1 cellular context compared by ENCODE assay signal in the genomic region with DNA sequence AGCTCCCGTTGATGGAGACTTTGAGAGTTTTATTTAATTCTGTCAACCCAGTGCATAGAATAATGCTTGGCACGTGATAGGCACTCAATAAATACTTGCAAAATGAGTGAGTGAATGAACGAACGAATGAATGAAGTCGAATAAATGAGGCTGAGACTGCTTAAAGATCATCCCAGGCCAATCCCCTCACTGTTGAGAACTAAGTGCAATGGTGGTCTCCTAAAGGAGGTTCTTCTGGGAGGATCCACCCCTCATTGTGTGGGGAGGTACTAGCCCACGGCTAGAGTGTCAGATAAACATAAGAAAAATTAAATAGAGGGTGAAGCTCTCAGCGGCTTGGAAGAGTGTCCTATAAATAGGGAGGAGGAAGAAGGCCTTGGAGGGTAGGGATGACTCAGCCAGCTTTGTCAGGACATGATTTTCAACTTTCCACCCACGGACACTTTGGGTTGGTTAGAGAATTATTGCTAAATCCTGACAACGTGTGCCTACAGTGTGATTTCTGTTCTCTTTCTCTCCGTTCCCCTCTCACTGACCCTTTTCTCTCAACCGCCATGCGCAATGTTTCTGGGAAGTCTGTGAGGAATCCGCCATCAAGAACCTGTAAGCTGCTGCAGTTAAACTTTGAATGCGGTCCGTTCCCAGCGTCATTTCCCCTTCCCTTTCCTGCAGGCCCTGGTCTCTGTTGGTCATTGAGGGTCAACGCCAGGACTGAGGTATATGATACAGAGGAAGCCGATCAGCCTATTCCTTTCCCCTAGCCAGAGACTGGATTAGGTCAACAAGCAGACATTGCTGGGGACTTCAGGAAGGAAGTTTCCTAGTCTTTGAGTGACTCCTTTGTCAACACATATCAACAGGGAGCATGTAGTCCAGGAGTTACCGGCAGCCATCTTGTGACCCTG.
TF ChIP-seq lines count a peak whose summit lies in the region.

No MANE protein-coding gene starts in this region.

TF ChIP-seq in K562, 482 proteins besides CTCF, POLR2A, EP300 and RAD21 (continued from another document and continues in another):
- TF ChIP-seq TAF1 (IDR thresholded peaks at IDR 0.05; ENCODE audit: control insufficient read depth, extremely low read depth, insufficient read depth, low read length, severe bottlenecking): peak; percentile 17
- peak; percentile 61 for TF ChIP-seq RBBP5 (IDR thresholded peaks at IDR 0.05; ENCODE audit: borderline replicate concordance, insufficient read depth, low read length, poor library complexity, severe bottlenecking)
- peak; percentile 91 for TF ChIP-seq DPF2 (IDR thresholded peaks at IDR 0.05)
- 0 out of 2 replicates have a peak, but pooled peaks have one; percentile 6 for TF ChIP-seq PYGO2 (tag; IDR thresholded peaks at IDR 0.05)
- 0 out of 2 replicates have a peak, but pooled peaks have one; percentile 41 for TF ChIP-seq MTA3 (IDR thresholded peaks at IDR 0.05; ENCODE audit: borderline replicate concordance)
- TF ChIP-seq ZNF316 (IDR thresholded peaks at IDR 0.05): peak; percentile 77
- TF ChIP-seq ZFP91 (CRISPR knock-in tag; IDR thresholded peaks at IDR 0.05): no peak
- TF ChIP-seq L3MBTL2 (IDR thresholded peaks at IDR 0.05): peak; percentile 75
- TF ChIP-seq, protein P1, sequence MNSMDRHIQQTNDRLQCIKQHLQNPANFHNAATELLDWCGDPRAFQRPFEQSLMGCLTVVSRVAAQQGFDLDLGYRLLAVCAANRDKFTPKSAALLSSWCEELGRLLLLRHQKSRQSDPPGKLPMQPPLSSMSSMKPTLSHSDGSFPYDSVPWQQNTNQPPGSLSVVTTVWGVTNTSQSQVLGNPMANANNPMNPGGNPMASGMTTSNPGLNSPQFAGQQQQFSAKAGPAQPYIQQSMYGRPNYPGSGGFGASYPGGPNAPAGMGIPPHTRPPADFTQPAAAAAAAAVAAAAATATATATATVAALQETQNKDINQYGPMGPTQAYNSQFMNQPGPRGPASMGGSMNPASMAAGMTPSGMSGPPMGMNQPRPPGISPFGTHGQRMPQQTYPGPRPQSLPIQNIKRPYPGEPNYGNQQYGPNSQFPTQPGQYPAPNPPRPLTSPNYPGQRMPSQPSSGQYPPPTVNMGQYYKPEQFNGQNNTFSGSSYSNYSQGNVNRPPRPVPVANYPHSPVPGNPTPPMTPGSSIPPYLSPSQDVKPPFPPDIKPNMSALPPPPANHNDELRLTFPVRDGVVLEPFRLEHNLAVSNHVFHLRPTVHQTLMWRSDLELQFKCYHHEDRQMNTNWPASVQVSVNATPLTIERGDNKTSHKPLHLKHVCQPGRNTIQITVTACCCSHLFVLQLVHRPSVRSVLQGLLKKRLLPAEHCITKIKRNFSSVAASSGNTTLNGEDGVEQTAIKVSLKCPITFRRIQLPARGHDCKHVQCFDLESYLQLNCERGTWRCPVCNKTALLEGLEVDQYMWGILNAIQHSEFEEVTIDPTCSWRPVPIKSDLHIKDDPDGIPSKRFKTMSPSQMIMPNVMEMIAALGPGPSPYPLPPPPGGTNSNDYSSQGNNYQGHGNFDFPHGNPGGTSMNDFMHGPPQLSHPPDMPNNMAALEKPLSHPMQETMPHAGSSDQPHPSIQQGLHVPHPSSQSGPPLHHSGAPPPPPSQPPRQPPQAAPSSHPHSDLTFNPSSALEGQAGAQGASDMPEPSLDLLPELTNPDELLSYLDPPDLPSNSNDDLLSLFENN (IDR thresholded peaks at IDR 0.05; ENCODE audit: low read depth in 2 of 2, low read length in 2 of 2): 0 out of 4 replicates have a peak, but pooled peaks of 1 of the 2 experiments have one; percentile 44
- TF ChIP-seq CBFB (CRISPR knock-in tag; IDR thresholded peaks at IDR 0.05): 0 out of 2 replicates have a peak, but pooled peaks have one; percentile 40
- 0 out of 2 replicates have a peak, but pooled peaks have one; percentile 22 for TF ChIP-seq MTA1 (IDR thresholded peaks at IDR 0.05; ENCODE audit: borderline replicate concordance)
- TF ChIP-seq ZNF175 (CRISPR knock-in tag; IDR thresholded peaks at IDR 0.05; ENCODE audit: low read depth): peak; percentile 91
- no peak for TF ChIP-seq KLF16 (IDR thresholded peaks at IDR 0.05)
- TF ChIP-seq TEAD2 (tag; IDR thresholded peaks at IDR 0.05): 0 out of 2 replicates have a peak, but pooled peaks have one; percentile 51
- TF ChIP-seq RCOR1 (IDR thresholded peaks at IDR 0.05; ENCODE audit: borderline replicate concordance in 1 of 2, low read depth in 2 of 2, low read length in 2 of 2): peak in 1 of 2 experiments; percentile 84; a peak in 2 of 4 replicates
- TF ChIP-seq, protein P2, sequence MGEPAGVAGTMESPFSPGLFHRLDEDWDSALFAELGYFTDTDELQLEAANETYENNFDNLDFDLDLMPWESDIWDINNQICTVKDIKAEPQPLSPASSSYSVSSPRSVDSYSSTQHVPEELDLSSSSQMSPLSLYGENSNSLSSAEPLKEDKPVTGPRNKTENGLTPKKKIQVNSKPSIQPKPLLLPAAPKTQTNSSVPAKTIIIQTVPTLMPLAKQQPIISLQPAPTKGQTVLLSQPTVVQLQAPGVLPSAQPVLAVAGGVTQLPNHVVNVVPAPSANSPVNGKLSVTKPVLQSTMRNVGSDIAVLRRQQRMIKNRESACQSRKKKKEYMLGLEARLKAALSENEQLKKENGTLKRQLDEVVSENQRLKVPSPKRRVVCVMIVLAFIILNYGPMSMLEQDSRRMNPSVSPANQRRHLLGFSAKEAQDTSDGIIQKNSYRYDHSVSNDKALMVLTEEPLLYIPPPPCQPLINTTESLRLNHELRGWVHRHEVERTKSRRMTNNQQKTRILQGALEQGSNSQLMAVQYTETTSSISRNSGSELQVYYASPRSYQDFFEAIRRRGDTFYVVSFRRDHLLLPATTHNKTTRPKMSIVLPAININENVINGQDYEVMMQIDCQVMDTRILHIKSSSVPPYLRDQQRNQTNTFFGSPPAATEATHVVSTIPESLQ (CRISPR knock-in tag; IDR thresholded peaks at IDR 0.05): 0 out of 2 replicates have a peak, but pooled peaks have one; percentile 68
- no peak for TF ChIP-seq NFIC (IDR thresholded peaks at IDR 0.05)
- peak; percentile 96 for TF ChIP-seq ZNF24 (IDR thresholded peaks at IDR 0.05)
- peak; percentile 58; the same call in 1 of the 2 replicates for TF ChIP-seq CREM (IDR thresholded peaks at IDR 0.05; ENCODE audit: low read depth)
- TF ChIP-seq NFRKB (IDR thresholded peaks at IDR 0.05; ENCODE audit: low read depth): peak; percentile 78
- TF ChIP-seq KLF13 (tag; IDR thresholded peaks at IDR 0.05; ENCODE audit: borderline replicate concordance, low read depth): 0 out of 2 replicates have a peak, but pooled peaks have one; percentile 35
- no peak for TF ChIP-seq ZNF778 (CRISPR knock-in tag; IDR thresholded peaks at IDR 0.05)
- TF ChIP-seq TARDBP (IDR thresholded peaks at IDR 0.05): no peak
- peak; percentile 77 for TF ChIP-seq SMARCC2 (IDR thresholded peaks at IDR 0.05; ENCODE audit: low read depth)
- peak; percentile 58 for TF ChIP-seq CXXC5 (CRISPR knock-in tag; IDR thresholded peaks at IDR 0.05)
- peak; percentile 57; the same call in 1 of the 2 replicates for TF ChIP-seq BHLHE40 (IDR thresholded peaks at IDR 0.05; ENCODE audit: low read length)
- TF ChIP-seq TRIM28 (IDR thresholded peaks at IDR 0.05): no peak
- peak; percentile 78 for TF ChIP-seq MYBL2 (IDR thresholded peaks at IDR 0.05; ENCODE audit: low read depth)
- no peak for TF ChIP-seq MYBL2 (CRISPR knock-in tag; IDR thresholded peaks at IDR 0.05; ENCODE audit: borderline replicate concordance)
- TF ChIP-seq ATF1 (CRISPR knock-in tag; IDR thresholded peaks at IDR 0.05): no peak
- peak; percentile 63 for TF ChIP-seq ATF1 (tag; IDR thresholded peaks at IDR 0.05)
- peak; percentile 54 for TF ChIP-seq CBFA2T3 (IDR thresholded peaks at IDR 0.05)
- no peak for TF ChIP-seq EZH2 (IDR thresholded peaks at IDR 0.05; ENCODE audit: borderline replicate concordance, low read depth, low read length)
- peak; percentile 39; the same call in 1 of the 2 replicates for TF ChIP-seq HLTF (IDR thresholded peaks at IDR 0.05)
- TF ChIP-seq MEF2D (tag; conservative IDR thresholded peaks at IDR 0.05; ENCODE audit: low read depth): peak; percentile 86; the same call in 1 of the 2 replicates
- TF ChIP-seq HDAC8 (tag; IDR thresholded peaks at IDR 0.05): peak; percentile 74; the same call in 1 of the 2 replicates
- peak in 1 of 2 experiments; percentile 50; a peak in 3 of 4 replicates for TF ChIP-seq MAZ (CRISPR knock-in tag; conservative IDR thresholded peaks at IDR 0.05 in 1 of 2, IDR thresholded peaks at IDR 0.05 in 1 of 2)
- TF ChIP-seq FOXA3 (CRISPR knock-in tag; conservative IDR thresholded peaks at IDR 0.05 in 1 of 2, IDR thresholded peaks at IDR 0.05 in 1 of 2): peak; percentile 20 to 66; a peak in 2 of 4 replicates
- TF ChIP-seq PBX2 (CRISPR knock-in tag; IDR thresholded peaks at IDR 0.05; ENCODE audit: low read depth): no peak
- TF ChIP-seq PBX2 (tag; conservative IDR thresholded peaks at IDR 0.05; ENCODE audit: low read depth): peak; percentile 87
- TF ChIP-seq ELK3 (CRISPR knock-in tag; IDR thresholded peaks at IDR 0.05): no peak
- TF ChIP-seq NCOA1 (IDR thresholded peaks at IDR 0.05; ENCODE audit: low read depth): peak; percentile 42; the same call in 1 of the 2 replicates
- TF ChIP-seq FOS (IDR thresholded peaks at IDR 0.05; ENCODE audit: extremely low read depth, insufficient read length): peak; percentile 43
- TF ChIP-seq PHF8 (IDR thresholded peaks at IDR 0.05; ENCODE audit: borderline replicate concordance, low read length): peak; percentile 32; the same call in 1 of the 2 replicates
- TF ChIP-seq ZNF589 (CRISPR knock-in tag; IDR thresholded peaks at IDR 0.05; ENCODE audit: low read depth): peak; percentile 58; the same call in 1 of the 2 replicates
- TF ChIP-seq TOE1 (IDR thresholded peaks at IDR 0.05; ENCODE audit: borderline replicate concordance): 0 out of 2 replicates have a peak, but pooled peaks have one; percentile 25
- TF ChIP-seq TOE1 (CRISPR knock-in tag; IDR thresholded peaks at IDR 0.05; ENCODE audit: borderline replicate concordance, low read depth): no peak
- TF ChIP-seq SMARCE1 (IDR thresholded peaks at IDR 0.05): peak; percentile 92
- 0 out of 2 replicates have a peak, but pooled peaks have one; percentile 64 for TF ChIP-seq ZNF445 (CRISPR knock-in tag; IDR thresholded peaks at IDR 0.05; ENCODE audit: low read depth)
- peak; percentile 95 for TF ChIP-seq ZNF263 (CRISPR knock-in tag; IDR thresholded peaks at IDR 0.05; ENCODE audit: borderline replicate concordance)
- peak; percentile 89 for TF ChIP-seq ZNF584 (CRISPR knock-in tag; IDR thresholded peaks at IDR 0.05; ENCODE audit: low read depth)
- no peak for TF ChIP-seq ZNF274 (IDR thresholded peaks at IDR 0.05; ENCODE audit: borderline replicate concordance, low read depth, low read length)
- TF ChIP-seq ZNF197 (CRISPR knock-in tag; IDR thresholded peaks at IDR 0.05; ENCODE audit: low read depth): peak; percentile 69
- TF ChIP-seq GABPA (tag; conservative IDR thresholded peaks at IDR 0.05; ENCODE audit: low read depth): peak; percentile 70
